Comparison of ENCODE assay signal across 10 cellular contexts in the genomic region with DNA sequence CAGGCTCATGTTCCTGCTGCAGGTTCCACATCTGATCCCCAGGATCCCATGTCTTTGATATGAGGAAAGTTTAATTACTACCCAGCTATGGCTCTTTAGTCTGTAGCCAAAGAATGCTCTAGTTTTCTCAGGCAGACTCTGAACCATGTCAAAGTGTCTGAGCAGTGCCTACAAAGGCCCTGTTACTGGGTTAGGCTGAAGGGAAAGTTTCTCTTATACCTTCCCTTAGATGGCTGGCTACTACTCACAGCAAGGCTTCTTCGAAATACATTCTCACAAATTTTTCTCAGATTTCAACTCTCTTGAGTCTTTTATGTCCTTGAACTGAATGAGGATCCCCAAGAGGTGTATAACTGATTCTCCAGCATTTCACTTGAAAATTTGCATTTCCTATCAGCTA.
A peak's percentile ranks its signal among the peaks of the same experiment; 100 is the strongest.
DNase-seq lines count a peak whose midpoint lies in the region; ATAC-seq and TF ChIP-seq lines count a peak whose summit lies in the region.
"Had no signal": no experiment of that assay in that cellular context is flagged by ENCODE, and none has a peak within 500 bp of the region (broad histone marks: within the 10 kb centered on the region; RNA-seq: fewer than 3 reads in every experiment).

No MANE protein-coding gene starts in this region.

- no peak overlapping the region for H3K4me2 ChIP-seq in mesenchymal stem cell (ENCODE audit: low read length, poor library complexity, severe bottlenecking)

- no peak overlapping the region for H2BK5ac ChIP-seq in mesenchymal stem cell (ENCODE audit: low read depth, low read length, poor library complexity, severe bottlenecking)

- H2BK12ac ChIP-seq in mesenchymal stem cell (ENCODE audit: low read length in 2 of 2), result peak overlapping the region in 1 of 2 experiments; percentile 91

- H4K8ac ChIP-seq in mesenchymal stem cell (ENCODE audit: low read length), result no peak overlapping the region

- no peak for TF ChIP-seq POLR2A in upper lobe of left lung (IDR thresholded peaks at IDR 0.05)

- no peak overlapping the region for H3K14ac ChIP-seq in mesenchymal stem cell (ENCODE audit: low read length in 2 of 2)

- H3K27ac ChIP-seq in mesenchymal stem cell (ENCODE audit: low read length, poor library complexity, severe bottlenecking), result peak overlapping the region; percentile 86
- H3K27ac ChIP-seq in upper lobe of left lung, result no peak overlapping the region

- TF ChIP-seq EP300 in upper lobe of left lung (IDR thresholded peaks at IDR 0.05), result no peak

- H3K4me1 ChIP-seq in mesenchymal stem cell (ENCODE audit: control insufficient read depth, insufficient read depth, low read depth, low read length) (peaks cover 10% of the 10 kb centered on the region), upper lobe of left lung (peaks cover 0 to 8% (median 5%) of the 10 kb centered on the region in 4 donors)

- H2AFZ ChIP-seq in mesenchymal stem cell (ENCODE audit: low read depth, low read length), result no peak overlapping the region

- ATAC-seq in GM18517 (IDR thresholded peaks at IDR 0.05; ENCODE audit: unreplicated experiment) (peak; percentile 32), GM21737 (IDR thresholded peaks at IDR 0.05; ENCODE audit: unreplicated experiment) (peak; percentile 16), HG03469 (IDR thresholded peaks at IDR 0.05; ENCODE audit: unreplicated experiment) (peak; percentile 19), upper lobe of left lung (ENCODE audit: low FRiP score in 2 of 2) (no peak)

- peaks cover 5% of the 10 kb centered on the region for H3K9me3 ChIP-seq in mesenchymal stem cell (ENCODE audit: control insufficient read depth, low read length)
- H3K9me3 ChIP-seq in upper lobe of left lung, result no peaks in the 10 kb centered on the region

- no peak for TF ChIP-seq CTCF in upper lobe of left lung (IDR thresholded peaks at IDR 0.05)

- H3K18ac ChIP-seq in mesenchymal stem cell (ENCODE audit: low read depth in 1 of 2, low read length in 2 of 2), result no peak overlapping the region

- H2BK120ac ChIP-seq in mesenchymal stem cell (ENCODE audit: low read depth, low read length), result peak overlapping the region; percentile 57

- H3K36me3 ChIP-seq in mesenchymal stem cell (ENCODE audit: control insufficient read depth in 1 of 2, insufficient read depth in 2 of 2, low read depth in 1 of 2, low read length in 2 of 2), result no peaks in the 10 kb centered on the region
- no peaks in the 10 kb centered on the region for H3K36me3 ChIP-seq in upper lobe of left lung

- peak overlapping the region in 1 of 2 experiments; percentile 48 for H3K4ac ChIP-seq in mesenchymal stem cell (ENCODE audit: low read depth in 1 of 2, low read length in 2 of 2)

- no peaks in the 10 kb centered on the region for H3K27me3 ChIP-seq in mesenchymal stem cell (ENCODE audit: control insufficient read depth in 1 of 2, insufficient read depth in 1 of 2, low read length in 2 of 2)
- H3K27me3 ChIP-seq in upper lobe of left lung, result no peaks in the 10 kb centered on the region

- H2BK15ac ChIP-seq in mesenchymal stem cell (ENCODE audit: low read depth, poor library complexity, severe bottlenecking), result no peak overlapping the region

- DNase-seq in mesenchymal stem cell (no peak), upper lobe of left lung (no peak), NAMALWA (ENCODE audit: low spot score) (no peak), cortex of kidney (lab: John Stamatoyannopoulos, UW) (no peak), Kasumi-1 (lab: John Stamatoyannopoulos, UW) (no peak)
- DNase-seq: activated naive CD4-positive, alpha-beta T cell treated with Interleukin-2 at 50 U/mL for 16 hours; retina had no signal

- H4K91ac ChIP-seq in mesenchymal stem cell (ENCODE audit: low read length), result no peak overlapping the region

- peak overlapping the region; percentile 49 for H2AK5ac ChIP-seq in mesenchymal stem cell (ENCODE audit: low read length, severe bottlenecking)

- WGBS in mesenchymal stem cell, result no CpG with 5 or more reads among the region's 1 CpG
- 0% methylated on average over 1 of the region's 1 CpG; no CpG with 5 or more reads in 1 of the 2 donors for WGBS in upper lobe of left lung, 2 donors

- H3K9ac ChIP-seq in mesenchymal stem cell (ENCODE audit: low read length), result peak overlapping the region; percentile 47

- no peaks in the 10 kb centered on the region for H3K79me1 ChIP-seq in mesenchymal stem cell (replicated peaks; ENCODE audit: low read length, poor library complexity, severe bottlenecking)

- no peak overlapping the region for H3K23ac ChIP-seq in mesenchymal stem cell (ENCODE audit: low read length in 2 of 2)

- H3K4me3 ChIP-seq in mesenchymal stem cell (ENCODE audit: insufficient read depth in 1 of 2, low read depth in 1 of 2, low read length in 2 of 2) (no peak overlapping the region), upper lobe of left lung (no peak overlapping the region)

Comparison
In these comparisons a context has a peak if more than half of its experiments do, and no peak if none do; other contexts are left out.
1. ATAC-seq: peak in GM18517 (single experiment), GM21737 (single experiment) and HG03469 (single experiment); none in upper lobe of left lung (0 of 2).